8 cellular contexts compared by ENCODE assay signal in genomic region chr13:67231481-67231940, GRCh38. TPM values are rescaled to one million over a fixed set of nuclear protein-coding genes. Genes with fewer than 3 reads are reported as not detected.
A peak's percentile ranks its signal among the peaks of the same experiment; 100 is the strongest.
DNase-seq lines count a peak whose midpoint lies in the region; ATAC-seq and TF ChIP-seq lines count a peak whose summit lies in the region.

No MANE protein-coding gene starts in this region.

- intact Hi-C loops in A673 (cut with micrococcal nuclease; ENCODE audit: unreplicated experiment): no loop called here

- TF ChIP-seq CTCF in A673 (conservative IDR thresholded peaks at IDR 0.05; ENCODE audit: low read depth, low read length) (no peak), chondrocyte (IDR thresholded peaks at IDR 0.05) (no peak), GM13977 (IDR thresholded peaks at IDR 0.05; ENCODE audit: extremely low read depth, insufficient read depth, missing control alignments) (no peak)

- no peaks in the 10 kb centered on the region for H3K9me3 Mint-ChIP-seq in chondrocyte (ENCODE audit: low read depth)

- H3K27me3 Mint-ChIP-seq in chondrocyte (ENCODE audit: low read depth): no peaks in the 10 kb centered on the region

- H3K4me3 Mint-ChIP-seq in chondrocyte (ENCODE audit: unreplicated experiment): no peak overlapping the region

- no TSS peak for BruUV-seq in A673 (replicated peaks; lab: Mats Ljungman, UMichigan)

- no peaks in the 10 kb centered on the region for H3K9me3 ChIP-seq in A673 (ENCODE audit: low read depth, low read length, poor library complexity, severe bottlenecking)
- H3K9me3 ChIP-seq in MG63: no peaks in the 10 kb centered on the region
- no peaks in the 10 kb centered on the region for H3K9me3 ChIP-seq in mucosa of rectum (ENCODE audit: control insufficient read depth in 2 of 2, low read length in 2 of 2)

- H3K36me3 ChIP-seq in A673 (ENCODE audit: insufficient read depth, low read length, poor library complexity, severe bottlenecking) (no peaks in the 10 kb centered on the region), MG63 (no peaks in the 10 kb centered on the region), mucosa of rectum (ENCODE audit: control insufficient read depth in 2 of 2, insufficient read depth in 2 of 2, low read length in 2 of 2) (no peaks in the 10 kb centered on the region)

- ATAC-seq in GM19463 (IDR thresholded peaks at IDR 0.05; ENCODE audit: unreplicated experiment) (no peak), GM19397 (IDR thresholded peaks at IDR 0.05; ENCODE audit: unreplicated experiment) (no peak), GM19035 (IDR thresholded peaks at IDR 0.05; ENCODE audit: unreplicated experiment) (no peak)

- peak overlapping the region; percentile 93 for H3K27ac Mint-ChIP-seq in chondrocyte (ENCODE audit: unreplicated experiment)

- H3K4me3 ChIP-seq in A673 (ENCODE audit: low read depth, low read length, poor library complexity, severe bottlenecking): peak overlapping the region; percentile 70
- peak overlapping the region; percentile 81 for H3K4me3 ChIP-seq in MG63
- H3K4me3 ChIP-seq in mucosa of rectum (ENCODE audit: low read length in 2 of 2): peak overlapping the region; percentile 84 to 85

- no peak for DNase-seq in A673 (ENCODE audit: low spot score)
- DNase-seq in MG63: no peak
- no peak for DNase-seq in chondrocyte (ENCODE audit: low spot score)
- no peak for DNase-seq in GM13977 (ENCODE audit: low spot score)

- H3K27me3 ChIP-seq in A673 (replicated peaks; ENCODE audit: insufficient read depth, low read depth, low read length, poor library complexity) (peaks cover 4% of the 10 kb centered on the region), MG63 (peaks cover 4% of the 10 kb centered on the region; the same call in 1 of the 2 replicates), mucosa of rectum (ENCODE audit: control insufficient read depth in 2 of 2, insufficient read depth in 2 of 2, low read length in 2 of 2) (peaks cover 3 to 14% of the 10 kb centered on the region in 2 donors)

- H3K4me1 ChIP-seq in A673 (ENCODE audit: insufficient read depth, low read length, poor library complexity, severe bottlenecking): no peaks in the 10 kb centered on the region
- peaks cover 6 to 7% of the 10 kb centered on the region in 2 donors for H3K4me1 ChIP-seq in mucosa of rectum (ENCODE audit: control insufficient read depth in 2 of 2, insufficient read depth in 2 of 2, low read length in 2 of 2)

- no peak overlapping the region for H3K27ac ChIP-seq in A673 (ENCODE audit: low read depth, low read length, poor library complexity, severe bottlenecking)
- peak overlapping the region in 1 of 2 donors; percentile 42 for H3K27ac ChIP-seq in mucosa of rectum (ENCODE audit: low read depth in 2 of 2, low read length in 2 of 2)

- peaks cover 12% of the 10 kb centered on the region for H3K4me1 Mint-ChIP-seq in chondrocyte (ENCODE audit: low read depth)

- CTCF ChIA-PET in A673 (lab: Charles Lee): interaction anchor here (0.6 kb wide), 1 partner anchor 705 kb away, joined by 8 read pairs; no protein-coding TSS in a partner anchor

- POLR2A ChIA-PET in A673 (lab: Charles Lee; ENCODE audit: low non-redundant PET): no interaction called here

- H3K9ac ChIP-seq in mucosa of rectum (ENCODE audit: low read depth in 1 of 2, low read length in 2 of 2): peak overlapping the region in 1 of 2 donors; percentile 66

- H3K36me3 Mint-ChIP-seq in chondrocyte (ENCODE audit: low read depth): no peaks in the 10 kb centered on the region

- in situ Hi-C loops in GM13977 (cut with MboI; ENCODE audit: low pct_unique_long_range_greater_than_20kb, low sequenced_read_pairs, unreplicated experiment): no loop called here

RNA-seq across cellular contexts. Expression of gene PCDH9, which starts 1.4 kb away (rescaled TPM):
- total RNA-seq in A673 (2021): 5.8 TPM in 2 replicates
- 0.62 and 1.9 TPM in 2 replicates for total RNA-seq in MG63 (2014; rRNA removed; shearing (Covaris generic); ENCODE audit: low replicate concordance)
- total RNA-seq in chondrocyte: 9.8 to 45.4 TPM (median 10.1 TPM) in 3 replicates
